ENCODE assay signal across 10 cellular contexts in genomic region chr9:21836437-21837161, GRCh38. TPM values are rescaled to one million over a fixed set of nuclear protein-coding genes. Genes with fewer than 3 reads are reported as not detected.
DNase-seq lines count a peak whose midpoint lies in the region; ATAC-seq, FAIRE-seq and TF ChIP-seq lines count a peak whose summit lies in the region.
"Had no signal": no experiment of that assay in that cellular context is flagged by ENCODE, and none has a peak within 500 bp of the region (broad histone marks: within the 10 kb centered on the region; RNA-seq: fewer than 3 reads in every experiment).

No MANE protein-coding gene starts in this region.

- no peaks in the 10 kb centered on the region for H3K9me3 ChIP-seq in HepG2 (ENCODE audit: low read length)
- no peaks in the 10 kb centered on the region for H3K9me3 ChIP-seq in ovary

- H3K4me1 ChIP-seq in HepG2 (ENCODE audit: insufficient read depth, low read length) (peaks cover 19% of the 10 kb centered on the region), ovary (ENCODE audit: insufficient read depth) (no peaks in the 10 kb centered on the region)

- H3K36me3 ChIP-seq in BJ (ENCODE audit: control insufficient read depth, insufficient read depth, low read length) = peaks cover 22% of the 10 kb centered on the region
- H3K36me3 ChIP-seq in HepG2 (replicated peaks in 1 of 2; ENCODE audit: control insufficient read depth in 1 of 2, insufficient read depth in 2 of 2, low read length in 2 of 2) = peaks cover 18 to 91% of the 10 kb centered on the region in 2 experiments
- H3K36me3 ChIP-seq in ovary = no peaks in the 10 kb centered on the region

- no peak overlapping the region for H2AFZ ChIP-seq in HepG2 (ENCODE audit: low read length)

- DNase-seq in BJ (ENCODE audit: low read depth) (peak; percentile 98), HT-29 (ENCODE audit: low spot score) (peak; percentile 80), astrocyte of the hippocampus (ENCODE audit: low read depth, low spot score) (peak; percentile 95), HepG2 (ENCODE audit: low spot score) (peak; percentile 34), ovary (no peak), DMS153 (lab: John Stamatoyannopoulos, UW) (no peak), substantia nigra (lab: John Stamatoyannopoulos, UW) (no peak)
- DNase-seq: T-helper 17 cell had no signal

- FAIRE-seq in HepG2 (lab: Jason Lieb, UNC) = no peak
- FAIRE-seq: H54 had no signal

- no peak for TF ChIP-seq RAD21 in HepG2 (CRISPR knock-in tag; IDR thresholded peaks at IDR 0.05)

- no TSS peak for BruUV-seq in HepG2 (replicated peaks; lab: Mats Ljungman, UMichigan)

- in situ Hi-C loops in HepG2 (cut with HindIII; ENCODE audit: extremely low pct_ligation_motif_present, low pct_unique_long_range_greater_than_20kb) = no loop called here

- ATAC-seq in HepG2 (no peak), HG02938 (IDR thresholded peaks at IDR 0.05; ENCODE audit: unreplicated experiment) (no peak)
- ATAC-seq: T-helper 17 cell had no signal

- TF ChIP-seq CTCF in BJ (IDR thresholded peaks at IDR 0.05; ENCODE audit: insufficient read depth, low read depth, low read length) (no peak), HepG2 (CRISPR knock-in tag; IDR thresholded peaks at IDR 0.05) (no peak), ovary (IDR thresholded peaks at IDR 0.05) (no peak)

- H3K27ac ChIP-seq in HepG2 (ENCODE audit: extremely low read length, insufficient read depth, low read length) (no peak overlapping the region), ovary (no peak overlapping the region), substantia nigra (ENCODE audit: low read depth, low read length, poor library complexity, severe bottlenecking) (no peak overlapping the region)

- H3K79me2 ChIP-seq in HepG2 (ENCODE audit: insufficient read depth, low read length) = no peaks in the 10 kb centered on the region

- H3K27me3 ChIP-seq in BJ (ENCODE audit: control insufficient read depth, insufficient read depth, low read length) (no peaks in the 10 kb centered on the region), HepG2 (ENCODE audit: control insufficient read depth in 1 of 2, insufficient read depth in 2 of 2, low read length in 2 of 2) (no peaks in the 10 kb centered on the region), ovary (no peaks in the 10 kb centered on the region)

- 94% methylated on average over 7 of the region's 7 CpGs for WGBS in HepG2 (ENCODE audit: low lambda C conversion rate)
- WGBS in ovary, 3 donors = 81 to 88% (median 82%) methylated on average over 7 of the region's 7 CpGs

- H3K4me3 ChIP-seq in BJ (ENCODE audit: low read depth, low read length) (no peak overlapping the region), HepG2 (replicated peaks in 1 of 3; ENCODE audit: insufficient read depth in 1 of 3, low read depth in 2 of 3, low read length in 3 of 3) (no peak overlapping the region), ovary (no peak overlapping the region)

- POLR2A ChIA-PET in BJ (lab: Charles Lee) (interaction anchor here (0.6 kb wide), 1 partner anchor 124 kb away, joined by 5 read pairs; no protein-coding TSS in a partner anchor), HepG2 (lab: Yijun Ruan, JAX) (no interaction called here)

- no peak for TF ChIP-seq POLR2A in HepG2 (IDR thresholded peaks at IDR 0.05; ENCODE audit: insufficient read depth in 1 of 2, low read depth in 2 of 2, low read length in 2 of 2)
- no peak for TF ChIP-seq POLR2A in ovary (IDR thresholded peaks at IDR 0.05)

- CTCF ChIA-PET in BJ (lab: Yijun Ruan, JAX) = interaction anchor here (1.3 to 2.3 kb wide), 3 partner anchors 20 to 407 kb away, joined by 4 to 7 read pairs (median 6); no protein-coding TSS in a partner anchor
- CTCF ChIA-PET in HepG2 (lab: Yijun Ruan, JAX; ENCODE audit: low intra/inter-chr PET ratio, low total read pairs) = no interaction called here

- H3K9ac ChIP-seq in HepG2 (ENCODE audit: insufficient read depth, low read depth, low read length) = no peak overlapping the region

- H4K20me1 ChIP-seq in HepG2 (ENCODE audit: insufficient read depth, low read length) = no peaks in the 10 kb centered on the region

- H3K4me2 ChIP-seq in HepG2 (ENCODE audit: low read depth, low read length) = no peak overlapping the region

- TF ChIP-seq EP300 in HepG2 (IDR thresholded peaks at IDR 0.05; ENCODE audit: low read depth in 2 of 2, low read length in 2 of 2) = no peak
- no peak for TF ChIP-seq EP300 in HepG2 (CRISPR knock-in tag; IDR thresholded peaks at IDR 0.05; ENCODE audit: borderline replicate concordance)
- TF ChIP-seq EP300 in ovary (IDR thresholded peaks at IDR 0.05) = no peak

- intact Hi-C loops in HepG2 (cut with micrococcal nuclease; ENCODE audit: unreplicated experiment) = no loop called here
- intact Hi-C loops in ovary (cut with DNase I) = no loop called here

TF ChIP-seq in HepG2, 621 proteins besides CTCF, POLR2A, EP300 and RAD21:
- TF ChIP-seq CBX5 (CRISPR knock-in tag; IDR thresholded peaks at IDR 0.05; ENCODE audit: borderline replicate concordance) = no peak
- TF ChIP-seq KMT2B (CRISPR knock-in tag; IDR thresholded peaks at IDR 0.05) = no peak
- TF ChIP-seq REXO4 (CRISPR knock-in tag; IDR thresholded peaks at IDR 0.05; ENCODE audit: borderline replicate concordance) = no peak
- TF ChIP-seq NFKBIZ (CRISPR knock-in tag; IDR thresholded peaks at IDR 0.05) = no peak
- 0 out of 2 replicates have a peak, but pooled peaks have one; percentile 20 for TF ChIP-seq TFAP4 (IDR thresholded peaks at IDR 0.05; ENCODE audit: borderline replicate concordance, low read depth)

RNA-seq across cellular contexts. Expression of gene MTAP, which starts 34.2 kb away (rescaled TPM):
- polyA plus RNA-seq in BJ (2011; rRNA removed) = 14.2 and 18.2 TPM in 2 replicates
- polyA minus RNA-seq in BJ (2011; rRNA and poly(A)+ RNA removed) = 12.0 and 16.2 TPM in 2 replicates
- 61.9 and 63.5 TPM in 2 replicates for total RNA-seq in HT-29 (2014; rRNA removed; shearing (Covaris generic))
- total RNA-seq in HepG2 (2016; rRNA removed; fragmentation: Illumina TruSeq; extraction: Trizol) = 51.2 and 74.1 TPM in 2 replicates
- total RNA-seq in HepG2 (2016; cell fraction: cytosol; rRNA removed; fragmentation: Illumina TruSeq; extraction: Trizol; ENCODE audit: low read depth) = 6.4 and 7.9 TPM in 2 replicates
- total RNA-seq in HepG2 (2016; cell fraction: insoluble cytoplasmic fraction; rRNA removed; fragmentation: Illumina TruSeq; extraction: Trizol) = 58.2 and 73.0 TPM in 2 replicates
- 16.3 and 18.0 TPM in 2 replicates for total RNA-seq in HepG2 (2016; cell fraction: membrane; rRNA removed; fragmentation: Illumina TruSeq; extraction: Trizol)
- total RNA-seq in HepG2 (2016; cell fraction: nucleus; rRNA removed; fragmentation: Illumina TruSeq; extraction: Trizol) = 49.4 and 55.6 TPM in 2 replicates
- polyA plus RNA-seq in HepG2 (2011; rRNA removed) = 16.7 and 19.5 TPM in 2 replicates
- 10.4 and 16.4 TPM in 2 replicates for polyA plus RNA-seq in HepG2 (2011; cell fraction: cytosol; rRNA removed)
- 12.0 and 15.3 TPM in 2 replicates for polyA plus RNA-seq in HepG2 (2011; cell fraction: nucleus; rRNA removed)
- 24.8 and 27.2 TPM in 2 replicates for polyA plus RNA-seq in HepG2 (2012)
- polyA plus RNA-seq in HepG2 (2016; cell fraction: cytosol; fragmentation: Illumina TruSeq; extraction: Trizol; ENCODE audit: low read depth) = 3.2 and 3.8 TPM in 2 replicates
- 63.2 and 64.8 TPM in 2 replicates for polyA plus RNA-seq in HepG2 (2016; cell fraction: insoluble cytoplasmic fraction; fragmentation: Illumina TruSeq; extraction: Trizol; ENCODE audit: low read depth)
- polyA plus RNA-seq in HepG2 (2016; cell fraction: membrane; fragmentation: Illumina TruSeq; extraction: Trizol; ENCODE audit: low read depth) = 10.0 and 10.2 TPM in 2 replicates
- 34.8 and 37.8 TPM in 2 replicates for polyA plus RNA-seq in HepG2 (2016; cell fraction: nucleus; fragmentation: Illumina TruSeq; extraction: Trizol; ENCODE audit: insufficient read depth, low read depth)
- 30.0 and 49.9 TPM in 2 replicates for polyA minus RNA-seq in HepG2 (2011; rRNA and poly(A)+ RNA removed; ENCODE audit: low replicate concordance)
- polyA minus RNA-seq in HepG2 (2011; cell fraction: cytosol; rRNA and poly(A)+ RNA removed) = 20.3 and 36.7 TPM in 2 replicates
- polyA minus RNA-seq in HepG2 (2011; cell fraction: nucleus; rRNA and poly(A)+ RNA removed) = 65.0 and 65.8 TPM in 2 replicates
- 10 to 100 TPM; 30.1 to 43.3 (median 34.5) TPM for total RNA-seq in ovary
- 10 to 100 TPM; 12.2 to 24.5 TPM for polyA plus RNA-seq in ovary

Comparison
In these comparisons a context has a peak if more than half of its experiments do, and no peak if none do; other contexts are left out.
1. DNase-seq: peak in BJ (single experiment), HT-29 (single experiment), astrocyte of the hippocampus (single experiment) and HepG2 (single experiment); none in ovary (0 of 5), DMS153 (single experiment) and substantia nigra (0 of 49).